In genomic region chr12:21657336-21658077, GRCh38 we compare ENCODE assay signal across 8 cellular contexts. TPM values are rescaled to one million over a fixed set of nuclear protein-coding genes. Genes with fewer than 3 reads are reported as not detected.
A peak's percentile ranks its signal among the peaks of the same experiment; 100 is the strongest.
DNase-seq lines count a peak whose midpoint lies in the region; ATAC-seq and TF ChIP-seq lines count a peak whose summit lies in the region.

Gene LDHB, minus strand, starts transcription at chr12:21657842. Its CDS starts 3,171 bp downstream, at chr12:21654671.

- H3K4me1 Mint-ChIP-seq in activated naive CD4-positive, alpha-beta T cell treated with anti-CD3 and anti-CD28 coated beads, Interleukin-2, amount 10 ng/mL, durations not matched to agents 7 days and 5 days = peaks cover 56% of the 10 kb centered on the region

- WGBS in testis, 2 donors = 0 to 1% methylated on average over 24 to 41 of the region's 41 CpGs

- H3K27me3 Mint-ChIP-seq in activated naive CD4-positive, alpha-beta T cell treated with anti-CD3 and anti-CD28 coated beads, Interleukin-2, amount 10 ng/mL, durations not matched to agents 7 days and 5 days = no peaks in the 10 kb centered on the region

- TF ChIP-seq POLR2A in HCT116 (IDR thresholded peaks at IDR 0.05; ENCODE audit: borderline replicate concordance, extremely low read depth, insufficient read depth, insufficient read length) (peak; percentile 91), testis (IDR thresholded peaks at IDR 0.05) (peak; percentile 29)

- TF ChIP-seq RAD21 in HCT116 (IDR thresholded peaks at IDR 0.05; ENCODE audit: low read depth) = no peak

- RAD21 ChIA-PET in HCT116 (lab: Charles Lee; ENCODE audit: low non-redundant PET in 1 of 2, low total read pairs in 2 of 2, uncharacterized antibody in 2 of 2, unreplicated experiment in 2 of 2) = interaction anchor here in 1 of 2 experiments (0.6 kb wide), 1 partner anchor 23 kb away, joined by 3 read pairs; no protein-coding TSS in a partner anchor

- DNase-seq in GF-D8 (lab: John Stamatoyannopoulos, UW) (peak; percentile 78), HCT116 (ENCODE audit: low read depth, low spot score) (peak; percentile 95), MV-4-11 (lab: John Stamatoyannopoulos, UW) (peak; percentile 97), SK-N-MC (ENCODE audit: low read depth, low spot score) (peak; percentile 87), germinal center (ENCODE audit: low spot score) (peak; percentile 85), omental fat pad (ENCODE audit: low spot score) (peak; percentile 79), testis (peak; percentile 98)
- DNase-seq in activated naive CD4-positive, alpha-beta T cell treated with anti-CD3 and anti-CD28 coated beads, Interleukin-2, amount 10 ng/mL, durations not matched to agents 7 days and 5 days = peak; percentile 97

- CTCF ChIA-PET in HCT116 (lab: Charles Lee) = interaction anchor here (2.3 kb wide), 1 partner anchor 24 kb away, joined by 9 read pairs; no protein-coding TSS in a partner anchor
- CTCF ChIA-PET in activated naive CD4-positive, alpha-beta T cell treated with anti-CD3 and anti-CD28 coated beads, Interleukin-2, amount 10 ng/mL, durations not matched to agents 7 days and 5 days (lab: Charles Lee) = interaction anchor here (1.2 to 1.3 kb wide), 3 partner anchors 21 to 47 kb away, joined by 5 to 10 read pairs (median 7); no protein-coding TSS in a partner anchor

- H3K36me3 ChIP-seq in HCT116 (ENCODE audit: control insufficient read depth in 1 of 2, insufficient read depth in 2 of 2, low read length in 2 of 2) (peaks cover 21 to 40% of the 10 kb centered on the region in 2 experiments), SK-N-MC (ENCODE audit: insufficient read depth, low read length) (peaks cover 43% of the 10 kb centered on the region), testis (ENCODE audit: low read depth, missing control alignments) (no peaks in the 10 kb centered on the region)

- TF ChIP-seq CTCF in HCT116 (IDR thresholded peaks at IDR 0.05 in 2 of 3, conservative IDR thresholded peaks at IDR 0.05 in 1 of 3; ENCODE audit: borderline replicate concordance in 1 of 3, insufficient read depth in 1 of 3, low read depth in 2 of 3, low read length in 2 of 3) (no peak), omental fat pad (IDR thresholded peaks at IDR 0.05) (no peak), testis (IDR thresholded peaks at IDR 0.05) (no peak)

- peaks cover 48% of the 10 kb centered on the region for H3K36me3 Mint-ChIP-seq in activated naive CD4-positive, alpha-beta T cell treated with anti-CD3 and anti-CD28 coated beads, Interleukin-2, amount 10 ng/mL, durations not matched to agents 7 days and 5 days

- H3K4me1 ChIP-seq in HCT116 (ENCODE audit: control insufficient read depth in 1 of 2, insufficient read depth in 2 of 2, low read length in 2 of 2) (peaks cover 0 to 17% of the 10 kb centered on the region in 2 experiments; a peak in 2 of 4 replicates), testis (peaks cover 11% of the 10 kb centered on the region)

- peak within 1 kb of the TSS; percentile 98 for H3K9ac ChIP-seq in HCT116 (ENCODE audit: low read length)
- peak within 1 kb of the TSS; percentile 95 for H3K9ac ChIP-seq in SK-N-MC (ENCODE audit: insufficient read length)

- POLR2A ChIA-PET in HCT116 (lab: Charles Lee) = interaction anchor here (0.6 to 1.4 kb wide), 8 partner anchors 9 to 40 kb away, joined by 3 to 10 read pairs (median 4); no protein-coding TSS in a partner anchor

- peaks cover 52% of the 10 kb centered on the region for H3K79me2 ChIP-seq in HCT116 (ENCODE audit: insufficient read depth, low read length)

- H3K27me3 ChIP-seq in HCT116 (ENCODE audit: insufficient read depth, low read length) = no peaks in the 10 kb centered on the region
- H3K27me3 ChIP-seq in testis = no peaks in the 10 kb centered on the region

- H3K4me3 Mint-ChIP-seq in activated naive CD4-positive, alpha-beta T cell treated with anti-CD3 and anti-CD28 coated beads, Interleukin-2, amount 10 ng/mL, durations not matched to agents 7 days and 5 days = peak within 1 kb of the TSS; percentile 95

- H3K27ac ChIP-seq in HCT116 (ENCODE audit: low read depth, low read length) (peak within 1 kb of the TSS; percentile 88), SK-N-MC (peak within 1 kb of the TSS; percentile 79; the same call in 1 of the 2 replicates), testis (peak within 1 kb of the TSS; percentile 90 to 93)

- H3K9me2 ChIP-seq in HCT116 (ENCODE audit: insufficient read depth) = no peaks in the 10 kb centered on the region

- no peaks in the 10 kb centered on the region for H3K9me3 ChIP-seq in HCT116 (ENCODE audit: control insufficient read depth in 1 of 2, insufficient read depth in 1 of 2, low read depth in 1 of 2, low read length in 2 of 2)
- no peaks in the 10 kb centered on the region for H3K9me3 ChIP-seq in SK-N-MC (ENCODE audit: low read depth, low read length)
- H3K9me3 ChIP-seq in testis = no peaks in the 10 kb centered on the region

- intact Hi-C loops in HCT116 (cut with micrococcal nuclease) (loop anchor here (10.0 kb wide), 1 partner anchor 223 kb away; the partner anchor contains the start of gene PYROXD1), testis (cut with DNase I; ENCODE audit: low total_unique reads) (no loop called here)

- ATAC-seq in HCT116 = peak; percentile 96
- peak; percentile 100 for ATAC-seq in omental fat pad (ENCODE audit: low FRiP score)

- H3K4me3 ChIP-seq in HCT116 (replicated peaks in 1 of 2; ENCODE audit: low read depth in 1 of 2, low read length in 2 of 2) (peak within 1 kb of the TSS; percentile 64 to 93), SK-N-MC (peak within 1 kb of the TSS; percentile 98), testis (peak within 1 kb of the TSS; percentile 85 to 89)

- BruUV-seq in HCT116 (replicated peaks; lab: Mats Ljungman, UMichigan) = no TSS peak

- H4K20me1 ChIP-seq in HCT116 (ENCODE audit: insufficient read depth) = peaks cover 33% of the 10 kb centered on the region; the same call in 1 of the 2 replicates

- no peaks in the 10 kb centered on the region for H3K9me3 Mint-ChIP-seq in activated naive CD4-positive, alpha-beta T cell treated with anti-CD3 and anti-CD28 coated beads, Interleukin-2, amount 10 ng/mL, durations not matched to agents 7 days and 5 days

- H3K27ac Mint-ChIP-seq in activated naive CD4-positive, alpha-beta T cell treated with anti-CD3 and anti-CD28 coated beads, Interleukin-2, amount 10 ng/mL, durations not matched to agents 7 days and 5 days = peak within 1 kb of the TSS; percentile 98

- peak within 1 kb of the TSS; percentile 6 for H2AFZ ChIP-seq in HCT116 (ENCODE audit: low read depth, low read length, poor library complexity, severe bottlenecking)

- peak within 1 kb of the TSS; percentile 84 for H3K4me2 ChIP-seq in HCT116 (ENCODE audit: low read length)

TF ChIP-seq in HCT116, 20 proteins besides CTCF, POLR2A, EP300 and RAD21 (continues in another document):
- TF ChIP-seq CBX3 (IDR thresholded peaks at IDR 0.05; ENCODE audit: low read depth) (no peak), REST (IDR thresholded peaks at IDR 0.05; ENCODE audit: low read depth) (no peak), FOSL1 (IDR thresholded peaks at IDR 0.05; ENCODE audit: low read depth) (no peak), ELF1 (IDR thresholded peaks at IDR 0.05; ENCODE audit: borderline replicate concordance, low read depth) (no peak), ZNF274 (IDR thresholded peaks at IDR 0.05; ENCODE audit: low read depth, low read length) (no peak), MAX (IDR thresholded peaks at IDR 0.05) (peak; percentile 97), POLR2AphosphoS5 (IDR thresholded peaks at IDR 0.05; ENCODE audit: low read depth, low read length) (peak; percentile 97), EZH2 (IDR thresholded peaks at IDR 0.05) (no peak), ATF3 (IDR thresholded peaks at IDR 0.05) (no peak), SRF (IDR thresholded peaks at IDR 0.05; ENCODE audit: low read depth) (no peak), EGR1 (IDR thresholded peaks at IDR 0.05; ENCODE audit: low read depth) (peak; percentile 39; the same call in 1 of the 2 replicates), SP1 (IDR thresholded peaks at IDR 0.05; ENCODE audit: low read depth) (no peak), CEBPB (IDR thresholded peaks at IDR 0.05; ENCODE audit: low read depth) (no peak), JUND (IDR thresholded peaks at IDR 0.05) (no peak)

RNA-seq across cellular contexts. Expression of gene LDHB, which starts in this region (rescaled TPM):
- total RNA-seq in HCT116 (2021; ENCODE audit: unreplicated experiment) = 1,454 TPM
- polyA plus RNA-seq in HCT116 (2012) = 811 and 976 TPM in 2 replicates
- total RNA-seq in omental fat pad = 100 to 1,000 TPM; 259 to 578 (median 539) TPM
- 100 to 1,000 TPM; 196 to 259 TPM for total RNA-seq in testis
- polyA plus RNA-seq in testis (ENCODE audit: insufficient read depth, low read depth, low replicate concordance) = 158 TPM

Comparison
In these comparisons a context has a peak if more than half of its experiments do, and no peak if none do; other contexts are left out.
1. Peak in every context shown above with its lines: DNase-seq, ATAC-seq, H3K4me3 ChIP-seq and H3K27ac ChIP-seq.